8 cellular contexts compared by ENCODE assay signal in the genomic region with DNA sequence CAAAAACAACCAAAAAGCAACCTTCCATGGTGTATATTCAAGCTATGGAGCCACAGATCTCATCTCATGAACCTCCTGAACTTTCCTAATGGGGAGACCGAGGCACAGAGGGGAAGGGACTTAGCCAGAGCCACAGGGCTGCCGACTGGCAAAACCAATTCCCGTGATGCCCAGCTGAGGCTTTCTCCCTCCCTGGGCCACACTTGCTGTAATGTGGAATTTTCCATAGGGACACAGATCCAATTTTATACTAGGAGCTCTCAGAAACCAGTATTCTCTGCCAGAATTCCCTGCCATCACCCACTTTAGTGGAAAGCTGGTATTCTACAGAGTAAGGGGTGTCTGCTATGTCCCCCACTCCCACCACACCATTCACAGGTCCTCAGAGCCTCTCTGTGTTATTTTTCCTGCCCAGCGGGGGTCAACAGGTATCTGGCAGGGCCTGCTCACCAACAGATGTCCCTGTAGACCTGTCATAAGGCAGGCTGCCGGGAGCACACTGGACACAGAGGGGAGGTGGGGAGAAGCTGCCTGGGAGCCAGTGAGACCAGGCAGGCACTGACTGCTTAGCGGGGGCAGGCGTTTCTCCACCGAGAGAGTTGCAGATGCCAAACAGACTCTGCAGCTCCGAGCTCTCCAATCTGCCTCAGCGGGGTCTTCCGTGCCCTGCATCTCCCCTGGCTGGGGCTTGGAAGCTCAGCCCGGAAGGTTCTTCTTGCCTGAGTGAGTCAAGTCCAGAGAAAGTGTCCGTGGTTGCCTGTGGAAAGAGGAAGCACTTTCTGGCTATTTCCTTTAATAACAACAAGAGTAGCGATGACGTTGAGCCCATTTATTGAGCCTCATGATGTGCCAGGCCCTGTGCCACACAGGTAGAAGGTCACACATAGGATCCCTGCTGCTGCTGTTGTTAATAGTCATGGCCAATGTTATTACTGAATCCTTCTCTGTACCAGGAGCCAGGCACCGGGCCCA. TPM values are rescaled to one million over a fixed set of nuclear protein-coding genes. Genes with fewer than 3 reads are reported as not detected.
A peak's percentile ranks its signal among the peaks of the same experiment; 100 is the strongest.
DNase-seq lines count a peak whose midpoint lies in the region; ATAC-seq, FAIRE-seq and TF ChIP-seq lines count a peak whose summit lies in the region.

No MANE protein-coding gene starts in this region.

- ATAC-seq in HG03159 (IDR thresholded peaks at IDR 0.05; ENCODE audit: unreplicated experiment): no peak
- no peak for ATAC-seq in PC-3

- H2BK120ac ChIP-seq in trophoblast cell (ENCODE audit: insufficient read depth, low read length, poor library complexity): peak overlapping the region; percentile 95

- H3K27ac ChIP-seq in dorsolateral prefrontal cortex (peak overlapping the region in 58 of 59 donors; percentile 28 to 97 (median 86)), trophoblast cell (ENCODE audit: low read depth, low read length) (peak overlapping the region; percentile 89), PC-3 (ENCODE audit: low read length) (no peak overlapping the region)

- peak overlapping the region; percentile 95 for H2BK12ac ChIP-seq in trophoblast cell (ENCODE audit: low read length)

- H4K12ac ChIP-seq in trophoblast cell (ENCODE audit: low read depth, low read length): no peak overlapping the region

- H3K9me3 ChIP-seq in trophoblast cell (ENCODE audit: insufficient read depth, low read depth, low read length): peaks cover 3% of the 10 kb centered on the region
- H3K9me3 ChIP-seq in PC-3 (ENCODE audit: low read length): no peaks in the 10 kb centered on the region

- FAIRE-seq in frontal cortex (lab: Jason Lieb, UNC): no peak

- H2BK5ac ChIP-seq in trophoblast cell (ENCODE audit: low read depth, low read length, poor library complexity): peak overlapping the region; percentile 87

- no peak overlapping the region for H3K9ac ChIP-seq in trophoblast cell (ENCODE audit: low read length)
- H3K9ac ChIP-seq in PC-3 (ENCODE audit: low read length): no peak overlapping the region

- H3F3A ChIP-seq in PC-3 (ENCODE audit: low read length, unreplicated experiment): no peaks in the 10 kb centered on the region

- peaks cover 29% of the 10 kb centered on the region for H3K79me1 ChIP-seq in trophoblast cell (ENCODE audit: low read length)

- no peak overlapping the region for H3K23ac ChIP-seq in trophoblast cell (ENCODE audit: low read length)

- H3K4me1 ChIP-seq in trophoblast cell (ENCODE audit: control insufficient read depth in 1 of 2, insufficient read depth in 2 of 2, low read length in 2 of 2): peaks cover 31 to 35% of the 10 kb centered on the region in 2 experiments
- H3K4me1 ChIP-seq in PC-3 (ENCODE audit: insufficient read depth, low read length): peaks cover 12% of the 10 kb centered on the region

- H3K79me2 ChIP-seq in trophoblast cell (ENCODE audit: control insufficient read depth, insufficient read depth, low read length, poor library complexity) (peaks cover 3% of the 10 kb centered on the region), PC-3 (ENCODE audit: low read length) (no peaks in the 10 kb centered on the region)

- DNase-seq in GF-D8 (lab: John Stamatoyannopoulos, UW) (peak; percentile 53), NOMO-1 (lab: John Stamatoyannopoulos, UW; ENCODE audit: unreplicated experiment in 2 of 2) (peak; percentile 56 to 75), dorsolateral prefrontal cortex (peak in 9 of 10 donors; percentile 33 to 86 (median 70)), trophoblast cell (peak in 1 of 2 donors; percentile 16), PC-3 (no peak), frontal cortex (ENCODE audit: low spot score in 2 of 2) (no peak)
- no peak for DNase-seq in activated T-cell treated with anti-CD3 and anti-CD28 coated beads, Interleukin-2, amount 50 U/mL, for 1 hour

- peak overlapping the region; percentile 67 for H4K8ac ChIP-seq in trophoblast cell (ENCODE audit: low read depth, low read length)

- TF ChIP-seq CTCF in dorsolateral prefrontal cortex (IDR thresholded peaks at IDR 0.05 in 54 of 56, conservative IDR thresholded peaks at IDR 0.05 in 2 of 56; ENCODE audit: low read depth in 1 of 56, partially characterized antibody in 56 of 56) (peak in 4 of 56 donors; percentile 6 to 11 (median 10)), PC-3 (conservative IDR thresholded peaks at IDR 0.05; ENCODE audit: low read depth, low read length) (no peak)

- H3K27me3 ChIP-seq in dorsolateral prefrontal cortex (no peaks in the 10 kb centered on the region), trophoblast cell (ENCODE audit: insufficient read depth, low read length) (no peaks in the 10 kb centered on the region), PC-3 (ENCODE audit: low read length) (no peaks in the 10 kb centered on the region)

- peak overlapping the region; percentile 82 for H3K14ac ChIP-seq in trophoblast cell (ENCODE audit: low read length)

- H2AFZ ChIP-seq in trophoblast cell (ENCODE audit: insufficient read depth, low read length, poor library complexity) (no peak overlapping the region), PC-3 (ENCODE audit: low read length) (no peak overlapping the region)

- H3K4me3 ChIP-seq in dorsolateral prefrontal cortex (peak overlapping the region in 3 of 59 donors; percentile 13 to 22 (median 16)), trophoblast cell (ENCODE audit: low read depth, low read length) (peak overlapping the region; percentile 34), PC-3 (ENCODE audit: low read length) (no peak overlapping the region)

- no peaks in the 10 kb centered on the region for H4K20me1 ChIP-seq in PC-3 (ENCODE audit: low read length)

- intact Hi-C loops in dorsolateral prefrontal cortex (cut with DNase I): no loop called here
- intact Hi-C loops in PC-3 (cut with micrococcal nuclease): no loop called here

- peak overlapping the region; percentile 76 for H2AK5ac ChIP-seq in trophoblast cell (ENCODE audit: low read length)

- no TSS peak for BruUV-seq in PC-3 (replicated peaks; lab: Mats Ljungman, UMichigan)

- peak overlapping the region; percentile 95 for H4K91ac ChIP-seq in trophoblast cell (ENCODE audit: low read depth, low read length)

- no peaks in the 10 kb centered on the region for H3K9me2 ChIP-seq in PC-3 (replicated peaks; ENCODE audit: low read length)

- POLR2A ChIA-PET in PC-3 (lab: Charles Lee; ENCODE audit: unreplicated experiment): interaction anchor here (0.5 kb wide), 1 partner anchor 9 kb away, joined by 8 read pairs; no protein-coding TSS in a partner anchor

- H3K4me2 ChIP-seq in trophoblast cell (ENCODE audit: low read length): no peak overlapping the region
- no peak overlapping the region for H3K4me2 ChIP-seq in PC-3 (ENCODE audit: low read length)

- H3K36me3 ChIP-seq in trophoblast cell (ENCODE audit: control insufficient read depth in 1 of 2, insufficient read depth in 2 of 2, low read length in 2 of 2) (no peaks in the 10 kb centered on the region), PC-3 (ENCODE audit: low read depth, low read length) (no peaks in the 10 kb centered on the region)

- peak overlapping the region; percentile 63 for H3K18ac ChIP-seq in trophoblast cell (ENCODE audit: low read length)

- CTCF ChIA-PET in PC-3 (lab: Charles Lee): no interaction called here

- peak overlapping the region; percentile 60 for H3K4ac ChIP-seq in trophoblast cell (ENCODE audit: low read depth, low read length)

- WGBS in trophoblast cell (ENCODE audit: extremely low coverage, insufficient coverage, insufficient read length): no CpG with 5 or more reads among the region's 16 CpGs

RNA-seq across cellular contexts. Expression of gene RPS6KA4, which starts 26.3 kb away (rescaled TPM):
- total RNA-seq in dorsolateral prefrontal cortex: 10 to 100 TPM; 22.6 to 49.3 (median 33.0) TPM
- 23.3 and 25.4 TPM in 2 replicates for polyA plus RNA-seq in trophoblast cell (2013)
- 148 and 189 TPM in 2 replicates for total RNA-seq in PC-3 (2014; rRNA removed)
- total RNA-seq in frontal cortex: 9.4 TPM

RNA-seq across cellular contexts. Expression of gene CCDC88B, which starts 45.3 kb away (rescaled TPM):
- total RNA-seq in dorsolateral prefrontal cortex (10 to 100 TPM in 97 of 120 experiments, 1 to 10 TPM in 23; 7.7 to 30.7 (median 13.8) TPM), PC-3 (2014; rRNA removed) (19.6 and 21.0 TPM in 2 replicates), frontal cortex (0.82 TPM)
- 1.8 and 2.0 TPM in 2 replicates for polyA plus RNA-seq in trophoblast cell (2013)

Comparison
In these comparisons a context has a peak if more than half of its experiments do, and no peak if none do; other contexts are left out.
1. DNase-seq: peak in GF-D8 (single experiment), NOMO-1 (2 of 2) and dorsolateral prefrontal cortex (9 of 10); none in PC-3 (single experiment), activated T-cell treated with anti-CD3 and anti-CD28 coated beads, Interleukin-2, amount 50 U/mL, for 1 hour (single experiment) and frontal cortex (0 of 2).